ENCODE assay signal across 34 cellular contexts in the genomic region with DNA sequence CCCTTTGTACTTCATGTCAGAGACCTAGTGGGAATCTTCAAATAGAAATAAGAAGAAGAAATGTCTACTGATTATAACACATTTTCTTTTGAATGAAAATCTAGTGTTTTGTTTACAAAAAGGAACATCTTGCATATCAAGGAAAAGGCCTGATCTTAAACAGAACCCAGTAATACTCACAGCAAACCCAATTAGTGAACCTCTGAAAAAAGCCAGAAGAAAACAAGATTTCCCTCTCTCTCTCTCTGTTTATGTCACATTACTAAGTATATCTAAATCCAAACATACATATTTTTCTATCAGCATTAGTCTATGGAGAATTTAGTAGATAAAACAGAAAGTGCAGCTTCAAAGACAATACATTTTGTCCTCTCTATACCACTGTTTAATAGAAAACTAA.
"Had no signal": no experiment of that assay in that cellular context is flagged by ENCODE, and none has a peak within 500 bp of the region (broad histone marks: within the 10 kb centered on the region; RNA-seq: fewer than 3 reads in every experiment).

No MANE protein-coding gene starts in this region.

- H3K36me3 ChIP-seq: adrenal gland, ascending aorta, brain microvascular endothelial cell, breast epithelium, cardiac muscle cell had no signal

- DNase-seq: activated effector memory CD4-positive, alpha-beta T cell treated with anti-CD3 and anti-CD28 coated beads, Interleukin-2, amount 50 U/mL, for 16 hours; activated effector memory CD4-positive, alpha-beta T cell treated with Interleukin-2 at 50 U/mL for 16 hours; activated gamma-delta T cell; activated gamma-delta T cell treated with Interleukin-2 at 50 U/mL for 16 hours; activated naive CD4-positive, alpha-beta T cell; activated naive CD4-positive, alpha-beta T cell treated with anti-CD3 and anti-CD28 coated beads for 36 hours; activated naive CD4-positive, alpha-beta T cell treated with anti-CD3 and anti-CD28 coated beads, Interleukin-2, amount 10 ng/mL, durations not matched to agents 7 days and 5 days; activated naive CD4-positive, alpha-beta T cell treated with anti-CD3 and anti-CD28 coated beads, Interleukin-2, amount 50 U/mL, for 16 hours; activated naive CD4-positive, alpha-beta T cell treated with Interleukin-2 at 50 U/mL for 16 hours; activated naive CD8-positive, alpha-beta T cell treated with anti-CD3 and anti-CD28 coated beads for 36 hours; activated naive CD8-positive, alpha-beta T cell treated with anti-CD3 and anti-CD28 coated beads, Interleukin-2, amount 10 ng/mL, durations not matched to agents 7 days and 5 days; activated naive CD8-positive, alpha-beta T cell treated with anti-CD3 and anti-CD28 coated beads, Interleukin-2, amount 50 U/mL, for 24 hours; activated T-cell treated with anti-CD3 and anti-CD28 coated beads, Interleukin-2, amount 50 U/mL, for 1 hour; activated T-cell treated with anti-CD3 and anti-CD28 coated beads, Interleukin-2, amount 50 U/mL, for 24 hours; activated T-cell treated with anti-CD3 and anti-CD28 coated beads, Interleukin-2, amount 50 U/mL, for 4 hours; activated T-cell treated with anti-CD3 and anti-CD28 coated beads, Interleukin-2, amount 50 U/mL, for 48 hours; activated T-cell treated with anti-CD3 and anti-CD28 coated beads, Interleukin-2, amount 50 U/mL, for 72 hours; adrenal gland; amniotic stem cell; amygdala; anterior cingulate cortex; aorta; body of pancreas; brain microvascular endothelial cell; caudate nucleus; central memory CD4-positive, alpha-beta T cell; cerebellar nuclear complex had no signal

- H3K4me1 ChIP-seq: adrenal gland, ascending aorta, body of pancreas, breast epithelium had no signal

- ATAC-seq: activated naive CD4-positive, alpha-beta T cell treated with anti-CD3 and anti-CD28 coated beads, Interleukin-2, amount 50 U/mL, for 72 hours; activated naive CD8-positive, alpha-beta T cell treated with anti-CD3 and anti-CD28 coated beads, Interleukin-2, amount 50 U/mL, for 24 hours; activated T-cell treated with anti-CD3 and anti-CD28 coated beads, Interleukin-2, amount 50 U/mL, for 4 hours; activated T-cell treated with anti-CD3 and anti-CD28 coated beads, Interleukin-2, amount 50 U/mL, for 72 hours; activated T-helper 17 cell treated with anti-CD3 and anti-CD28 coated beads, Interleukin-2, amount 50 U/mL, for 72 hours; body of pancreas had no signal

- H3K4me3 ChIP-seq: adrenal gland, ascending aorta, body of pancreas, breast epithelium, cardiac muscle cell had no signal

- H3K9me3 ChIP-seq: adrenal gland, ascending aorta, body of pancreas, breast epithelium had no signal

- H3K27ac ChIP-seq: adrenal gland, ascending aorta, body of pancreas, brain microvascular endothelial cell, breast epithelium, cardiac muscle cell had no signal

- FAIRE-seq: astrocyte, bronchial epithelial cell had no signal

- H3K27me3 ChIP-seq: adrenal gland, ascending aorta, body of pancreas, brain microvascular endothelial cell, breast epithelium had no signal
